ENCODE assay signal across 24 cellular contexts in genomic region chr19:906480-906879, GRCh38. TPM values are rescaled to one million over a fixed set of nuclear protein-coding genes. Genes with fewer than 3 reads are reported as not detected.
DNase-seq lines count a peak whose midpoint lies in the region; ATAC-seq and TF ChIP-seq lines count a peak whose summit lies in the region.
"Had no signal": no experiment of that assay in that cellular context is flagged by ENCODE, and none has a peak within 500 bp of the region (broad histone marks: within the 10 kb centered on the region; RNA-seq: fewer than 3 reads in every experiment).

No MANE protein-coding gene starts in this region.

- peak overlapping the region; percentile 98 for H3K27ac ChIP-seq in OCI-LY1 (ENCODE audit: low read depth, low read length, poor library complexity, severe bottlenecking)
- H3K27ac ChIP-seq: left ventricle myocardium inferior had no signal

- H3K4me3 ChIP-seq in OCI-LY1 (ENCODE audit: low read depth, low read length, poor library complexity, severe bottlenecking), result no peak overlapping the region
- H3K4me3 ChIP-seq: esophagus squamous epithelium, left ventricle myocardium inferior, upper lobe of left lung had no signal

- no peak overlapping the region for H2AFZ ChIP-seq in OCI-LY1 (ENCODE audit: low read length)

- peaks cover 28% of the 10 kb centered on the region for H3K36me3 Mint-ChIP-seq in activated naive CD4-positive, alpha-beta T cell treated with anti-CD3 and anti-CD28 coated beads, Interleukin-2, amount 10 ng/mL, durations not matched to agents 7 days and 5 days
- peaks cover 4% of the 10 kb centered on the region for H3K36me3 Mint-ChIP-seq in activated naive CD8-positive, alpha-beta T cell treated with anti-CD3 and anti-CD28 coated beads, Interleukin-2, amount 10 ng/mL, durations not matched to agents 7 days and 5 days

- no peaks in the 10 kb centered on the region for H3K9me2 ChIP-seq in OCI-LY1 (ENCODE audit: low read depth, low read length)

- peaks cover 71% of the 10 kb centered on the region for H3K4me1 Mint-ChIP-seq in activated naive CD4-positive, alpha-beta T cell treated with anti-CD3 and anti-CD28 coated beads, Interleukin-2, amount 10 ng/mL, durations not matched to agents 7 days and 5 days
- peaks cover 36% of the 10 kb centered on the region for H3K4me1 Mint-ChIP-seq in activated naive CD8-positive, alpha-beta T cell treated with anti-CD3 and anti-CD28 coated beads, Interleukin-2, amount 10 ng/mL, durations not matched to agents 7 days and 5 days
- H3K4me1 Mint-ChIP-seq in stimulated activated naive CD8-positive, alpha-beta T cell treated with anti-CD3 and anti-CD28 coated beads, Interleukin-15, amount 100 ng/mL, for 72 hours, result peaks cover 79% of the 10 kb centered on the region

- no peak for ATAC-seq in activated naive CD8-positive, alpha-beta T cell treated with anti-CD3 and anti-CD28 coated beads, Interleukin-2, amount 10 ng/mL, durations not matched to agents 7 days and 5 days (ENCODE audit: low read depth)
- no peak for ATAC-seq in stimulated activated naive CD8-positive, alpha-beta T cell treated with anti-CD3 and anti-CD28 coated beads, Interleukin-15, amount 100 ng/mL, for 72 hours
- no peak for ATAC-seq in GM21381 (IDR thresholded peaks at IDR 0.05; ENCODE audit: unreplicated experiment)
- ATAC-seq: activated CD4-positive, CD25-positive, alpha-beta regulatory T cell treated with anti-CD3 and anti-CD28 coated beads, Interleukin-2, amount 50 U/mL, for 24 hours had no signal

- H3K4me3 Mint-ChIP-seq in activated naive CD4-positive, alpha-beta T cell treated with anti-CD3 and anti-CD28 coated beads, Interleukin-2, amount 10 ng/mL, durations not matched to agents 7 days and 5 days, result peak overlapping the region; percentile 47
- H3K4me3 Mint-ChIP-seq in activated naive CD8-positive, alpha-beta T cell treated with anti-CD3 and anti-CD28 coated beads, Interleukin-2, amount 10 ng/mL, durations not matched to agents 7 days and 5 days, result no peak overlapping the region
- H3K4me3 Mint-ChIP-seq in stimulated activated naive CD8-positive, alpha-beta T cell treated with anti-CD3 and anti-CD28 coated beads, Interleukin-15, amount 100 ng/mL, for 72 hours, result peak overlapping the region; percentile 42 to 80

- H3K27me3 Mint-ChIP-seq in activated naive CD4-positive, alpha-beta T cell treated with anti-CD3 and anti-CD28 coated beads, Interleukin-2, amount 10 ng/mL, durations not matched to agents 7 days and 5 days, result no peaks in the 10 kb centered on the region
- H3K27me3 Mint-ChIP-seq in activated naive CD8-positive, alpha-beta T cell treated with anti-CD3 and anti-CD28 coated beads, Interleukin-2, amount 10 ng/mL, durations not matched to agents 7 days and 5 days, result no peaks in the 10 kb centered on the region
- H3K27me3 Mint-ChIP-seq in stimulated activated naive CD8-positive, alpha-beta T cell treated with anti-CD3 and anti-CD28 coated beads, Interleukin-15, amount 100 ng/mL, for 72 hours, result no peaks in the 10 kb centered on the region

- H3K4me1 ChIP-seq in OCI-LY1 (ENCODE audit: insufficient read depth, low read length, severe bottlenecking), result peaks cover 47% of the 10 kb centered on the region

- no peaks in the 10 kb centered on the region for H3K27me3 ChIP-seq in OCI-LY1 (ENCODE audit: insufficient read depth, low read length)
- H3K27me3 ChIP-seq: esophagus squamous epithelium, upper lobe of left lung had no signal

- peak overlapping the region; percentile 100 for H3K27ac Mint-ChIP-seq in activated naive CD4-positive, alpha-beta T cell treated with anti-CD3 and anti-CD28 coated beads, Interleukin-2, amount 10 ng/mL, durations not matched to agents 7 days and 5 days
- H3K27ac Mint-ChIP-seq in activated naive CD8-positive, alpha-beta T cell treated with anti-CD3 and anti-CD28 coated beads, Interleukin-2, amount 10 ng/mL, durations not matched to agents 7 days and 5 days, result peak overlapping the region; percentile 79
- H3K27ac Mint-ChIP-seq in stimulated activated naive CD8-positive, alpha-beta T cell treated with anti-CD3 and anti-CD28 coated beads, Interleukin-15, amount 100 ng/mL, for 72 hours, result peak overlapping the region; percentile 12 to 40

- DNase-seq in activated naive CD4-positive, alpha-beta T cell treated with anti-CD3 and anti-CD28 coated beads, Interleukin-2, amount 10 ng/mL, durations not matched to agents 7 days and 5 days, result peak; percentile 56
- DNase-seq in activated naive CD4-positive, alpha-beta T cell treated with Interleukin-2 at 50 U/mL for 16 hours, result no peak
- DNase-seq in activated naive CD8-positive, alpha-beta T cell treated with anti-CD3 and anti-CD28 coated beads, Interleukin-2, amount 10 ng/mL, durations not matched to agents 7 days and 5 days, result no peak
- no peak for DNase-seq in stimulated activated naive CD8-positive, alpha-beta T cell treated with anti-CD3 and anti-CD28 coated beads, Interleukin-15, amount 100 ng/mL, for 72 hours
- no peak for DNase-seq in G401 (ENCODE audit: low spot score)
- DNase-seq in A172 (ENCODE audit: low spot score), result no peak
- DNase-seq: Calu3; esophagus squamous epithelium; left ventricle myocardium inferior; NCI-H1105 treated with DMSO at 0.1 percent for 48 hours; NCI-H2107; NCI-H524 treated with DMSO at 0.1 percent for 48 hours; occipital lobe; retina; SHP77 treated with DMSO at 0.1 percent for 48 hours; stimulated activated naive CD4-positive, alpha-beta T cell treated with Interleukin-2 at 50 U/mL for 16 hours had no signal

- POLR2A ChIA-PET in activated naive CD8-positive, alpha-beta T cell treated with anti-CD3 and anti-CD28 coated beads, Interleukin-2, amount 10 ng/mL, durations not matched to agents 7 days and 5 days (lab: Charles Lee), result interaction anchor here (1.3 to 4.0 kb wide), 4 partner anchors 14 to 41 kb away, joined by 4 to 57 read pairs (median 4); partner anchors contain the start of genes MED16 and RNU6-9

- no peaks in the 10 kb centered on the region for H3K9me3 ChIP-seq in OCI-LY1 (ENCODE audit: low read length)
- H3K9me3 ChIP-seq: esophagus squamous epithelium, left ventricle myocardium inferior, upper lobe of left lung had no signal

- H3K9me3 Mint-ChIP-seq in activated naive CD4-positive, alpha-beta T cell treated with anti-CD3 and anti-CD28 coated beads, Interleukin-2, amount 10 ng/mL, durations not matched to agents 7 days and 5 days, result no peaks in the 10 kb centered on the region
- H3K9me3 Mint-ChIP-seq in activated naive CD8-positive, alpha-beta T cell treated with anti-CD3 and anti-CD28 coated beads, Interleukin-2, amount 10 ng/mL, durations not matched to agents 7 days and 5 days, result no peaks in the 10 kb centered on the region
- H3K9me3 Mint-ChIP-seq in stimulated activated naive CD8-positive, alpha-beta T cell treated with anti-CD3 and anti-CD28 coated beads, Interleukin-15, amount 100 ng/mL, for 72 hours, result no peaks in the 10 kb centered on the region

- 0 out of 2 replicates have a peak overlapping the region, but pooled peaks have one; percentile 1 for H3K4me2 ChIP-seq in OCI-LY1 (ENCODE audit: low read length)

- H3F3A ChIP-seq in OCI-LY1 (ENCODE audit: insufficient read depth, low read length), result peaks cover 3% of the 10 kb centered on the region; the same call in 1 of the 2 replicates

- H3K9ac ChIP-seq in OCI-LY1 (ENCODE audit: low read length), result no peak overlapping the region

- CTCF ChIA-PET in activated naive CD4-positive, alpha-beta T cell treated with anti-CD3 and anti-CD28 coated beads, Interleukin-2, amount 10 ng/mL, durations not matched to agents 7 days and 5 days (lab: Charles Lee), result interaction anchor here (1.3 kb wide), 1 partner anchor 13 kb away, joined by 4 read pairs; the partner anchor contains the start of genes MED16 and RNU6-9

- no peaks in the 10 kb centered on the region for H4K20me1 ChIP-seq in OCI-LY1 (ENCODE audit: insufficient read depth, low read length)

- H3K79me2 ChIP-seq in OCI-LY1 (ENCODE audit: insufficient read depth, low read length), result no peaks in the 10 kb centered on the region; the same call in 1 of the 2 replicates

- H3K36me3 ChIP-seq in OCI-LY1 (ENCODE audit: insufficient read depth, low read length), result peaks cover 10% of the 10 kb centered on the region; the same call in 1 of the 2 replicates

- in situ Hi-C loops in G401 (cut with HindIII; ENCODE audit: low sequenced_read_pairs), result no loop called here

- TF ChIP-seq CTCF in OCI-LY1 (IDR thresholded peaks at IDR 0.05; ENCODE audit: low read length), result no peak

RNA-seq across cellular contexts. Expression of gene R3HDM4, which starts 6.5 kb away (rescaled TPM):
- total RNA-seq in activated naive CD8-positive, alpha-beta T cell treated with anti-CD3 and anti-CD28 coated beads, Interleukin-2, amount 10 ng/mL, durations not matched to agents 7 days and 5 days, result 100 to 1,000 TPM; 108 to 113 TPM
- total RNA-seq in G401 (2014; rRNA removed; shearing (Covaris generic)), result 12.7 and 13.9 TPM in 2 replicates
- total RNA-seq in A172 (2014; rRNA removed; shearing (Covaris generic)), result 23.0 and 29.7 TPM in 2 replicates

RNA-seq across cellular contexts. Expression of gene KISS1R, which starts 10.7 kb away (rescaled TPM):
- 1 to 10 TPM; 2.9 to 3.1 TPM for total RNA-seq in activated naive CD8-positive, alpha-beta T cell treated with anti-CD3 and anti-CD28 coated beads, Interleukin-2, amount 10 ng/mL, durations not matched to agents 7 days and 5 days
- total RNA-seq in G401 (2014; rRNA removed; shearing (Covaris generic)), result 1.8 and 1.9 TPM in 2 replicates
- total RNA-seq in A172 (2014; rRNA removed; shearing (Covaris generic)), result not detected in 2 replicates
- total RNA-seq: Calu3, HT-29, left ventricle myocardium inferior, LHCN-M2, occipital lobe, upper lobe of left lung had no signal

RNA-seq across cellular contexts. Expression of gene RNU6-9, which starts 13.2 kb away (rescaled TPM):
- total RNA-seq in activated naive CD8-positive, alpha-beta T cell treated with anti-CD3 and anti-CD28 coated beads, Interleukin-2, amount 10 ng/mL, durations not matched to agents 7 days and 5 days, result not detected
- total RNA-seq in G401 (2014; rRNA removed; shearing (Covaris generic)), result not detected in 2 replicates
- not detected in 2 replicates for total RNA-seq in A172 (2014; rRNA removed; shearing (Covaris generic))
- total RNA-seq: Calu3; esophagus squamous epithelium; HT-29; left ventricle myocardium inferior; LHCN-M2; mononuclear cell; occipital lobe; T-helper 2 cell treated with Interferon-gamma antibody and Interleukin-4, amounts not matched to agents 100 ng/mL and 5 ng/mL, for 36 hours; upper lobe of left lung had no signal

RNA-seq across cellular contexts. Expression of gene MED16, which starts 13.5 kb away (rescaled TPM):
- total RNA-seq in activated naive CD8-positive, alpha-beta T cell treated with anti-CD3 and anti-CD28 coated beads, Interleukin-2, amount 10 ng/mL, durations not matched to agents 7 days and 5 days, result 10 to 100 TPM; 53.6 to 72.7 TPM
- total RNA-seq in G401 (2014; rRNA removed; shearing (Covaris generic)), result 51.0 and 58.7 TPM in 2 replicates
- total RNA-seq in A172 (2014; rRNA removed; shearing (Covaris generic)), result 15.2 and 17.2 TPM in 2 replicates

RNA-seq across cellular contexts. Expression of gene ARID3A, which starts 19.4 kb away (rescaled TPM):
- total RNA-seq in activated naive CD8-positive, alpha-beta T cell treated with anti-CD3 and anti-CD28 coated beads, Interleukin-2, amount 10 ng/mL, durations not matched to agents 7 days and 5 days, result 10 to 100 TPM; 28.7 to 33.2 TPM
- total RNA-seq in G401 (2014; rRNA removed; shearing (Covaris generic)), result 95.4 and 103 TPM in 2 replicates
- 2.4 and 4.4 TPM in 2 replicates for total RNA-seq in A172 (2014; rRNA removed; shearing (Covaris generic))

Comparison
In these comparisons a context has a peak if more than half of its experiments do, and no peak if none do; other contexts are left out.
1. H3K27ac Mint-ChIP-seq: peak in every context shown above with its lines; median percentile 100 in activated naive CD4-positive, alpha-beta T cell treated with anti-CD3 and anti-CD28 coated beads, Interleukin-2, amount 10 ng/mL, durations not matched to agents 7 days and 5 days; 79 in activated naive CD8-positive, alpha-beta T cell treated with anti-CD3 and anti-CD28 coated beads, Interleukin-2, amount 10 ng/mL, durations not matched to agents 7 days and 5 days; 26 in stimulated activated naive CD8-positive, alpha-beta T cell treated with anti-CD3 and anti-CD28 coated beads, Interleukin-15, amount 100 ng/mL, for 72 hours.